Comparison of ENCODE assay signal across 1 cellular context in the genomic region with DNA sequence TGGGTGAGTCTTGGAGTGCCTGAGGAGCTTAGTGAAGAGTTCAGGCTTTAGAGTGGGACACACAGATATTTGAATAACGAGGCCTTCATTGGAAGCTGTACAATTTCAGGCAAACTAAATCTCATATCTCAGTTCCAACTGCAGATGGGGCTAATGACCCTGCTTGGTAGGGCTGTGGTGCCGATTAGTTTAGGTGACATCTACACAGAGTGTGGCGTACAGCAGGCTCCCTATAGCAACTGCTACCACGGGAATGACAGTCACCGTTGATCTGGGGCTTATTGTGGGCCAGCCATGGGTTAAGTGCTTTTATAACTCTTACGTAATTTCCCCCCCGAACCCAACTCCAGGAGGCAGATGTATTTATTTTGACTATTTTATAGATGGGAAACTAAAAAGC.
TF ChIP-seq lines count a peak whose summit lies in the region.

No MANE protein-coding gene starts in this region.

TF ChIP-seq in K562, 482 proteins besides CTCF, POLR2A, EP300 and RAD21:
- TF ChIP-seq ELF4 (CRISPR knock-in tag; IDR thresholded peaks at IDR 0.05), result no peak
- no peak for TF ChIP-seq ELF2 (CRISPR knock-in tag; IDR thresholded peaks at IDR 0.05)
- no peak for TF ChIP-seq FOXJ3 (CRISPR knock-in tag; IDR thresholded peaks at IDR 0.05)
- no peak for TF ChIP-seq MYBL2 (IDR thresholded peaks at IDR 0.05; ENCODE audit: low read depth)
- no peak for TF ChIP-seq MYBL2 (CRISPR knock-in tag; IDR thresholded peaks at IDR 0.05; ENCODE audit: borderline replicate concordance)
- TF ChIP-seq RFX1 (IDR thresholded peaks at IDR 0.05), result 0 out of 2 replicates have a peak, but pooled peaks have one; percentile 20
- no peak for TF ChIP-seq PTBP1 (IDR thresholded peaks at IDR 0.05; ENCODE audit: low read depth, low read length)
- TF ChIP-seq, protein P1, sequence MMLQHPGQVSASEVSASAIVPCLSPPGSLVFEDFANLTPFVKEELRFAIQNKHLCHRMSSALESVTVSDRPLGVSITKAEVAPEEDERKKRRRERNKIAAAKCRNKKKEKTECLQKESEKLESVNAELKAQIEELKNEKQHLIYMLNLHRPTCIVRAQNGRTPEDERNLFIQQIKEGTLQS (IDR thresholded peaks at IDR 0.05), result no peak
- TF ChIP-seq, protein P1 (CRISPR knock-in tag; conservative IDR thresholded peaks at IDR 0.05), result no peak
